Comparison of ENCODE assay signal across 8 cellular contexts in the genomic region with DNA sequence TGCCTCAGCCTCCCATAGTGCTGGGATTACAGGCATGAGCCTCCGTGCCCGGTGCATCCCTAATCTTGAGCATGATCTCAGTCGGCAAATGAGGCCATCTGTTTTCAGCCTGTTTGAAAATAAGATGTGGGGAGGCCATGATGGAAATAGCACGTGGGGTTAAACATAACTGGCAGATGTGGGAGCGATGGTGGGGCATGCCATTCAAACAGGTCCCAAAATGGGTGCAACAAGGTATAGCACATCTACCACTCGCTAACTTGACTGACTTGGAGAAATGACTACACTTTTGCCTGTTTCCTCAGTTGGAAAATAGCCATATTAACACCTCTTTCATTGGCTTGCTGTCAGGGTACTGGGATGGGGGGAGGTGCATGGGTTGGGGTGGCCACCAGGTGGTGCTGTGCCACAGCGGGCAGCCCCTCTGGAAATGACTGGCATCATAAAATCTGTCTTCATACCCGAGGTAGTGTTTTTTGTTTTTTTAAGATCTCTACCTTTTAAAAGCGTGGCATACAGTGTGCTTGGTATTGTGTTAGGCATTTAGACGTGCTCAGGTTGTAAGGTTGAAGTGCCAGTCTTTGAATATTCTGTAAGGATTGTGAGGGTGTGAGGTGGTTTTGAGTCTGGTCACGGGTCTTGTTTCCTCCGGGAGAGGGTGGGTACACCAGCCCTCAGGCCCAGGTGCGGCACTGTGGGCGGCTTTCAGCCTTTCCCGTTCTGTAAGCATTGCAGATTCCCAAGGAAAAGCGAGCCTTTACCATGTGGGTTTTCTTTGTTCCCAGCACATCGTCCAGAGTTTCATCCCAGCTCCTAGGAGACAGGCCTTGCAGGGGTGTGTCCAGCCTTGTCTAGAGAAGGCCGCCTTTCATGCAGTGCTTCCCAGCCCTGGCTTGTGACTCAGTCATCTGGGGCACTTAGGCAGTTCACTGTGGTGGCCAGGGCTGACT. TPM values are rescaled to one million over a fixed set of nuclear protein-coding genes. Genes with fewer than 3 reads are reported as not detected.
A peak's percentile ranks its signal among the peaks of the same experiment; 100 is the strongest.
DNase-seq lines count a peak whose midpoint lies in the region; ATAC-seq and TF ChIP-seq lines count a peak whose summit lies in the region.

No MANE protein-coding gene starts in this region.

- H3K4me3 ChIP-seq in kidney epithelial cell (ENCODE audit: low read depth, low read length): no peak overlapping the region

- H3K27ac ChIP-seq in caudate nucleus (ENCODE audit: low read depth, low read length): peak overlapping the region; percentile 94

- peaks cover 30% of the 10 kb centered on the region for H3K27me3 ChIP-seq in kidney epithelial cell (ENCODE audit: control insufficient read depth, insufficient read depth, low read length)

- H3K36me3 ChIP-seq in kidney epithelial cell (ENCODE audit: control insufficient read depth, insufficient read depth, low read length): no peaks in the 10 kb centered on the region

- peak; percentile 99 for TF ChIP-seq CTCF in kidney epithelial cell (IDR thresholded peaks at IDR 0.05; ENCODE audit: insufficient read depth, low read length, poor library complexity, severe bottlenecking)

- ATAC-seq in activated CD4-positive, CD25-positive, alpha-beta regulatory T cell treated with anti-CD3 and anti-CD28 coated beads, Interleukin-2, amount 50 U/mL, for 24 hours: peak; percentile 55 to 57
- no peak for ATAC-seq in HG03439 (IDR thresholded peaks at IDR 0.05; ENCODE audit: unreplicated experiment)

- peak; percentile 48 for DNase-seq in SIG-M5 treated with dmso at 0.1 percent for 504 hours (lab: John Stamatoyannopoulos, UW; ENCODE audit: unreplicated experiment)
- DNase-seq in SIG-M5 (lab: John Stamatoyannopoulos, UW): no peak
- DNase-seq in NCI-H1930 (lab: John Stamatoyannopoulos, UW): peak; percentile 27 to 38
- peak in 57 of 61 donors; percentile 25 to 81 (median 54) for DNase-seq in caudate nucleus (lab: John Stamatoyannopoulos, UW)
- DNase-seq in kidney epithelial cell (ENCODE audit: low read depth): no peak
- peak; percentile 79 to 86 for DNase-seq in stimulated activated CD4-positive, alpha-beta T cell treated with anti-CD3 and anti-CD28 coated beads, Interleukin-2, amount 100 ng/mL, for 24 hours

RNA-seq across cellular contexts. Expression of gene TTYH2, which starts 2.9 kb away (rescaled TPM):
- total RNA-seq in kidney epithelial cell: 1.1 and 1.8 TPM in 2 replicates

RNA-seq across cellular contexts. Expression of gene RPL38, which starts 7.0 kb away (rescaled TPM):
- 487 and 584 TPM in 2 replicates for total RNA-seq in kidney epithelial cell

Comparison
In these comparisons a context has a peak if more than half of its experiments do, and no peak if none do; other contexts are left out.
1. DNase-seq: peak in SIG-M5 treated with dmso at 0.1 percent for 504 hours (single experiment), NCI-H1930 (2 of 2), caudate nucleus (57 of 61) and stimulated activated CD4-positive, alpha-beta T cell treated with anti-CD3 and anti-CD28 coated beads, Interleukin-2, amount 100 ng/mL, for 24 hours (2 of 2); none in SIG-M5 (single experiment) and kidney epithelial cell (single experiment).